ENCODE assay signal across 1 cellular context in the genomic region with DNA sequence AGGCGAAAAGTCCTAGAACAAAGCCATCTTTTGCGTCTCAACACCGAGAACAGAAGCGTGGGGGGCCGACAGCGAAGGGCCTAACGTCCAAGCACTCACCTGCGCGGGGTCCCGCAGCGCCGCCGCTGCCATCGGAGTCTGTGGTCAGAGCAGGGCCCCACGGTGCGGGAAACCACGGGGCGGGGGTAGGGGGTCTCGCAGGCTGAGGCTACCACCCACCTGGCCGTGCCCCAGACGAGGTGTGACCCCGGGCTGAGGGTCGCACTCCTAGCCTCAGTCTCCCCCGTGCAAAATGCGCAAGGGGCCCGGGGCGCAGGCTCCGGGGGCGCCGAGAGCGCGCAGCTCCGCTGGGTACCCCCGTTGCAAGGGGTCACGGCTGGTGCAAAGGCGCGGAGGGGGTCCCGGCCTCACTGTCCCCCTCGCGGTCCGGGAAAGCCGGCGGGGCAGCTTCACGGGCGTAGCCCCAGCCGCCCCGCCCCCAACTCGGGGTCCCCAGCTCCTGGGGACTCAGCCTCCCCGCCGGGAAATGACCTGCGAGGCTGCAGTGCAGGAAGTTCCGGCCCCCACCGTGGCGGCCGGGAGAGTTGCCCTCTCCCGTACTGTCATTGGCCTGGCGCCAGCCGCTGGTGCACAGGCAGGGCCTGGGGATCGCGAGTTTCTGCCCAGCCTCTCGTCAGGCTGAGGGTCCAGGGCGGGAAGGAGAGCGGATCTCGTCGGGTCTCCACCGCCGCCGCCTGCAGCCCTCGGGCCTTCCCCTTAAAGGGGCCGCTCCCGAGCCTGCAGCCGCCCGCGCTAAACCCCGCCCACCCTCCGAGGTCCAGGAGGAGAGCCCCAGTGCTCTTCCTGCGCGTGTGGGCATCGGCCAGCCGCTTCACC.
A peak's percentile ranks its signal among the peaks of the same experiment; 100 is the strongest.
TF ChIP-seq lines count a peak whose summit lies in the region.

ZNF792 (minus strand) TSS at position 699 of the 876 bp plus-strand sequence; CDS start at position 132, 567 bp downstream.

TF ChIP-seq in K562, 482 proteins besides CTCF, POLR2A, EP300 and RAD21 (continued from another document):
- TF ChIP-seq, protein P1, sequence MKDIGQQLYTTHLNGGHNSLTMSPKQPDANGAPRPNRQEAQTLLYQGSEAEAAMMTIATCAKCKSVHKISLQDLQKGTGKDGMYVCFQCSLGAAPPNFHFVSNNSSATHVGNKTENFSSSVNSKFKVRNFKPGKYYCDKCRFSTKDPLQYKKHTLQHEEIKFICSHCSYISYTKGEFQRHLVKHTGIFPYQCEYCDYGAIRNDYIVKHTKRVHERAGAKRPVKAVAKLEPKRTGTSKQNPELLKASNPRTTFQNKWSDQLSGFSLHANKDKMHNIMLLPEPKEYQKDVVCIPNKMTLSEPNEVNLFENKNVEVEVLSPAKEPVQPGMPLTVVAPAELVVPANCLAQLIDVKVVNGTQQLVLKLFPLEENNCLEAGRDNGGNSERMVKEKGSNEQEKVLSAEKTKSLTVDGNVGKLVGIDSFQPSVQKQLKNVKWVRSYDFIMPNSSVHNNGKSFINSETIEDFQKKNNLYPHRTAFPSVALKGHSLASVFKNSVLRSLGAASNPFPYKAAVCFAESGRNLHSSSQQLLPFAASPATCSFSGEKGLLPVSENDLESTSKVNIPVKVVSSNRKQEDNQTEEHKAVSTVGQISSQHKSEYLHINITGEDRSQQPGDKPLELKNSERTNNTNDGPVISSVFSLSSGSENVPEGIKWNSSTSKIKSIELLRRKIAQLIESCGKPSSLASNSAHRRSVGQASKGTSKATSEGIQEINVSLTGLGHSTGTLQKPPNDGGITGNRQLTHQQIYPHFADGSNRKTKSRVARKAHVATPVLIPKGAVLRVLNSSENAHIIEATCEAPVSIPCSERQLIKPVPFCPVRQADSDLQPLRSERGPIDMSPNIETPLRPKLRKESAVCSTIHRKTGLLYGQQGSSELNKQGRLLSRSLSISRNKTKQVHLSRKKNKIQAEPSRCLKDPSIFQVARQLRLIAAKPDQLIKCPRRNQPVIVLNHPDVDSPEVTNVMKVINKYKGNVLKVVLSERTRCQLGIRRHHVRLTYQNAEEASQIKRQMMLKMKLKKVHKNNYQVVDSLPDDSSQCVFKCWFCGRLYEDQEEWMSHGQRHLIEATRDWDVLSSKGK (CRISPR knock-in tag; IDR thresholded peaks at IDR 0.05), result no peak
- TF ChIP-seq HCFC1 (IDR thresholded peaks at IDR 0.05; ENCODE audit: low read depth, low read length) (peak; percentile 6; the same call in 1 of the 2 replicates), SIN3A (IDR thresholded peaks at IDR 0.05; ENCODE audit: borderline replicate concordance in 2 of 2, control insufficient read depth in 1 of 2, low read depth in 2 of 2, low read length in 2 of 2) (no peak; a peak in 1 of 4 replicates)
